Comparison of ENCODE assay signal across 15 cellular contexts in the genomic region with DNA sequence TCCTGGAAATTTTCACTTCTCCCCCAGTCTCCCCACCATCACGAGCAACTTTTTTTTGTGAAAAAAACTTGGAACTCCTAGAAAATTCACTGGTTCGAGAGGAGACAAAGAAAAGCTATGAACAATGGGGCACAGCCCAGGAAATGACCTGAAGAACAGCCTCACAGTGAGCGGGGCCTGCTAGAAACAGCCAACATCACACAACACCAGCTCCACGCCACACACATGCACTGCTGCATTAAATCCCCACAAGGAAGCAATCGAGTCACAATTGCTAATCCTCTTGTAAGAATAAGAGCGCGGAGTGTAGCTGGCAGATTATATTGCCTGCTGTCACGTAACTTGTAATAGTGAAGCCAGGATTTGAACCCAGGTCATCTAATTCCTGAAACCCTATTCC.
"Had no signal": no experiment of that assay in that cellular context is flagged by ENCODE, and none has a peak within 500 bp of the region (broad histone marks: within the 10 kb centered on the region; RNA-seq: fewer than 3 reads in every experiment).

No MANE protein-coding gene starts in this region.

- H3K9me3 ChIP-seq: adrenal gland, body of pancreas, ovary had no signal

- H3K9me3 Mint-ChIP-seq: activated CD4-positive, alpha-beta T cell treated with anti-CD3 and anti-CD28 coated beads, Interleukin-2, amount 10 ng/mL, durations not matched to agents 24 days and 14 days; dendritic cell treated with granulocyte-macrophage colony-stimulating factor and Interleukin-4, amounts not matched to agents 40 ng/mL and 50 ng/mL, for 4 days; memory B cell; natural killer cell treated with Interleukin-12 subunit alpha and Interleukin-12 subunit beta and Interleukin-15 and Interleukin-18, amount 100 ng/mL, for 72 hours; T-cell had no signal

- ATAC-seq: body of pancreas; foreskin keratinocyte; natural killer cell treated with Interleukin-12 subunit alpha and Interleukin-12 subunit beta and Interleukin-15 and Interleukin-18, amount 100 ng/mL, for 72 hours; T-cell had no signal

- H3K27ac ChIP-seq: adrenal gland, foreskin keratinocyte, ovary, SK-N-MC, WERI-Rb-1 had no signal

- H3K4me3 ChIP-seq: adrenal gland, body of pancreas, ovary, SK-N-MC had no signal

- DNase-seq: activated CD4-positive, alpha-beta T cell treated with anti-CD3 and anti-CD28 coated beads, Interleukin-2, amount 10 ng/mL, durations not matched to agents 24 days and 14 days; activated naive CD4-positive, alpha-beta T cell treated with anti-CD3 and anti-CD28 coated beads, Interleukin-2, amount 50 U/mL, for 16 hours; adrenal gland; body of pancreas; foreskin keratinocyte; head of caudate nucleus; ovary; retina; stimulated activated CD4-positive, alpha-beta T cell treated with anti-CD3 and anti-CD28 coated beads, Interleukin-4, amount 100 ng/mL, for 4 hours; T-cell; WERI-Rb-1 had no signal

- H3K36me3 ChIP-seq: adrenal gland, ovary, WERI-Rb-1 had no signal

- H3K27ac Mint-ChIP-seq: dendritic cell treated with granulocyte-macrophage colony-stimulating factor and Interleukin-4, amounts not matched to agents 40 ng/mL and 50 ng/mL, for 4 days; memory B cell; natural killer cell treated with Interleukin-12 subunit alpha and Interleukin-12 subunit beta and Interleukin-15 and Interleukin-18, amount 100 ng/mL, for 72 hours; T-cell had no signal

- H3K4me3 Mint-ChIP-seq: activated CD4-positive, alpha-beta T cell treated with anti-CD3 and anti-CD28 coated beads, Interleukin-2, amount 10 ng/mL, durations not matched to agents 24 days and 14 days; dendritic cell treated with granulocyte-macrophage colony-stimulating factor and Interleukin-4, amounts not matched to agents 40 ng/mL and 50 ng/mL, for 4 days; memory B cell; natural killer cell treated with Interleukin-12 subunit alpha and Interleukin-12 subunit beta and Interleukin-15 and Interleukin-18, amount 100 ng/mL, for 72 hours; T-cell had no signal

- H3K27me3 ChIP-seq: adrenal gland, body of pancreas, foreskin keratinocyte, ovary had no signal

- H3K27me3 Mint-ChIP-seq: activated CD4-positive, alpha-beta T cell treated with anti-CD3 and anti-CD28 coated beads, Interleukin-2, amount 10 ng/mL, durations not matched to agents 24 days and 14 days; dendritic cell treated with granulocyte-macrophage colony-stimulating factor and Interleukin-4, amounts not matched to agents 40 ng/mL and 50 ng/mL, for 4 days; memory B cell; natural killer cell treated with Interleukin-12 subunit alpha and Interleukin-12 subunit beta and Interleukin-15 and Interleukin-18, amount 100 ng/mL, for 72 hours; T-cell had no signal

- H3K4me1 ChIP-seq: adrenal gland, foreskin keratinocyte had no signal
